In the genomic region with DNA sequence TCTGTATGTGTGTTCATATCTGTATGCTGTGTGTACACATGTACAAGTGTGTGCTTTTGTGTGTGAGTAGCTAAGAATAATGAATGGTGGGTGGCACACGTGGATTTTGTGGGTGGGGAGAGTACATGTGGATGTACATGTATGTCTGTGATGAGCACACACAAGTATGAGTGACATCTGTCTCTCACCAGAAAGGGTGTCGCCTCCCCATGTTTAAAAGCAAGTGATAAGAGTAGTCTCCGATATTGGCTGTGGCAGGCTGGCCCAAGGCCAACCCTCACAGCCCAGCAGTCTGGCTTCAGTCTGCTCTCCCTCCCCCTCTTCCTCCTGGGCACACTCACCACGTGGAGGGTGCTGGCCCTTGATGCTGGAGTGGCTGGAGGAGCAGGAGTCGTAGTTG, we compare ENCODE assay signal across 1 cellular context.
TF ChIP-seq lines count a peak whose summit lies in the region.

No MANE protein-coding gene starts in this region.

TF ChIP-seq in HEK293, 187 proteins besides CTCF, POLR2A, EP300 and RAD21:
- TF ChIP-seq, protein P1, sequence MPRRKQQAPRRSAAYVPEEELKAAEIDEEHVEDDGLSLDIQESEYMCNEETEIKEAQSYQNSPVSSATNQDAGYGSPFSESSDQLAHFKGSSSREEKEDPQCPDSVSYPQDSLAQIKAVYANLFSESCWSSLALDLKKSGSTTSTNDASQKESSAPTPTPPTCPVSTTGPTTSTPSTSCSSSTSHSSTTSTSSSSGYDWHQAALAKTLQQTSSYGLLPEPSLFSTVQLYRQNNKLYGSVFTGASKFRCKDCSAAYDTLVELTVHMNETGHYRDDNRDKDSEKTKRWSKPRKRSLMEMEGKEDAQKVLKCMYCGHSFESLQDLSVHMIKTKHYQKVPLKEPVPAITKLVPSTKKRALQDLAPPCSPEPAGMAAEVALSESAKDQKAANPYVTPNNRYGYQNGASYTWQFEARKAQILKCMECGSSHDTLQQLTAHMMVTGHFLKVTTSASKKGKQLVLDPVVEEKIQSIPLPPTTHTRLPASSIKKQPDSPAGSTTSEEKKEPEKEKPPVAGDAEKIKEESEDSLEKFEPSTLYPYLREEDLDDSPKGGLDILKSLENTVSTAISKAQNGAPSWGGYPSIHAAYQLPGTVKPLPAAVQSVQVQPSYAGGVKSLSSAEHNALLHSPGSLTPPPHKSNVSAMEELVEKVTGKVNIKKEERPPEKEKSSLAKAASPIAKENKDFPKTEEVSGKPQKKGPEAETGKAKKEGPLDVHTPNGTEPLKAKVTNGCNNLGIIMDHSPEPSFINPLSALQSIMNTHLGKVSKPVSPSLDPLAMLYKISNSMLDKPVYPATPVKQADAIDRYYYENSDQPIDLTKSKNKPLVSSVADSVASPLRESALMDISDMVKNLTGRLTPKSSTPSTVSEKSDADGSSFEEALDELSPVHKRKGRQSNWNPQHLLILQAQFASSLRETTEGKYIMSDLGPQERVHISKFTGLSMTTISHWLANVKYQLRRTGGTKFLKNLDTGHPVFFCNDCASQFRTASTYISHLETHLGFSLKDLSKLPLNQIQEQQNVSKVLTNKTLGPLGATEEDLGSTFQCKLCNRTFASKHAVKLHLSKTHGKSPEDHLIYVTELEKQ (tag by site-specific recombination; IDR thresholded peaks at IDR 0.05; ENCODE audit: borderline replicate concordance), result peak; percentile 40; the same call in 1 of the 2 replicates
